In the genomic region with DNA sequence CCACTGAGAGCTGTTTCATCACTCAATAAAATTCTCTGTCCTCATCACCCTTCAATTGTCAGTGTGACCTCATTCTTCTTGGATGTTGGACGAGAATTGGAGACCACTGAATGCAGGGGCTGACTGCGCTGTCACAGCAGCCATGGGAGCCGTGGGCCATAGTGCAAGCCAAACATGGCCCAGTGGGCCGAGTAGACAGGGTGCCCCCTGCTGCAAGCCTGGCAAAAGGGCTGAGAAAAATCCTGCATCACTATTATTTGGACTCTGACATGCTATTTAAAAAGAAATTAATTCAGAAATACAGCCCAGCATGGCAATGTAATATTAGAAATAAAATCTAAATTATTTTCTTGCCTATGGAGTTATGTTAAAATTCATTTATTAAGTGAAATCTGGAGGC, we compare ENCODE assay signal across 1 cellular context.
TF ChIP-seq lines count a peak whose summit lies in the region.

No MANE protein-coding gene starts in this region.

TF ChIP-seq in HepG2, 621 proteins besides CTCF, POLR2A, EP300 and RAD21 (continued from another document):
- TF ChIP-seq, protein P1, sequence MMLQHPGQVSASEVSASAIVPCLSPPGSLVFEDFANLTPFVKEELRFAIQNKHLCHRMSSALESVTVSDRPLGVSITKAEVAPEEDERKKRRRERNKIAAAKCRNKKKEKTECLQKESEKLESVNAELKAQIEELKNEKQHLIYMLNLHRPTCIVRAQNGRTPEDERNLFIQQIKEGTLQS (CRISPR knock-in tag; IDR thresholded peaks at IDR 0.05): no peak
- TF ChIP-seq SMAD1 (CRISPR knock-in tag; IDR thresholded peaks at IDR 0.05; ENCODE audit: borderline replicate concordance, low read depth) (no peak), ZNF674 (CRISPR knock-in tag; IDR thresholded peaks at IDR 0.05; ENCODE audit: low read depth) (no peak), SAFB2 (CRISPR knock-in tag; IDR thresholded peaks at IDR 0.05; ENCODE audit: borderline replicate concordance, low read depth) (no peak)
